ENCODE assay signal across 8 cellular contexts in the genomic region with DNA sequence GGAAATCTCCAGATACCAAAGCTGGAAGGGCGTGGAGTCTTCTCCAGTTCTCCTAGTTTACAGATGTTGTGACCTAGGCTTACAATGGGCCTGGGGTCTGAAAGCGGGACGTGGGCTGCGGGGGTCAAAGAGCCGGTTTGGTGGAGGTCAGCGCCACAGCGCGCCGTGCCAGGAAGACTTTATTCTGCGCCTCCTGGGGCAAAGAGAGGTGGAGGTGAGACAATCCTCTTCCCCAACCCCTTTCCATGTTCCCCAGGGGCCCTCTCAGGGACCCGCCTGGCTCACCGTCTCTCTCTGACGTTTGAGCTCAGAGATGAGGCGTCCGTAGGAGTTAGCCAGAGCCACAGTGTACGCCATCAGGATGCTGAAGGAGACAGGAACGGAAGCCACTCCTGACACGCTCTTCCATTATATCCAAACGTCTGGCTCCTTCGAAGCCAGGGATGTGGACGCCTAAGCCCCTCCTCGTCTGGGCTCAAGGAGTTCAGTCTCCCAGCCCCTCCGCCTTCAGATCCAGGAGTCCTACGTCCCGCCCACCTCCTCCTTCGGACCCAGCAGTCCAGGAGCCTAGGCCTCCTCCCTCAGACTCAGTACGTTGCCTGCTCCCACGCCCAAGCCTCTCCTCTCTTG. TPM values are rescaled to one million over a fixed set of nuclear protein-coding genes. Genes with fewer than 3 reads are reported as not detected.
DNase-seq lines count a peak whose midpoint lies in the region; ATAC-seq, FAIRE-seq and TF ChIP-seq lines count a peak whose summit lies in the region.

No MANE protein-coding gene starts in this region.

- POLR2A ChIA-PET in WTC11 (lab: Charles Lee): interaction anchor here (1.0 to 2.2 kb wide), 4 partner anchors 11 to 31 kb away, joined by 3 to 10 read pairs (median 4); a partner anchor contains a TSS

- peaks cover 36% of the 10 kb centered on the region for H3K4me1 Mint-ChIP-seq in WTC11

- no peaks in the 10 kb centered on the region for H3K9me2 ChIP-seq in DOHH2 (replicated peaks; ENCODE audit: control insufficient read depth, low read length)
- no peaks in the 10 kb centered on the region for H3K9me2 ChIP-seq in hepatocyte (replicated peaks; ENCODE audit: insufficient read depth)

- H3F3A ChIP-seq in DOHH2 (ENCODE audit: control insufficient read depth, insufficient read depth) (peaks cover 3% of the 10 kb centered on the region; the same call in 1 of the 2 replicates), smooth muscle cell (ENCODE audit: low read depth) (peaks cover 14% of the 10 kb centered on the region)

- TF ChIP-seq CTCF in DOHH2 (IDR thresholded peaks at IDR 0.05; ENCODE audit: low read depth, low read length, poor library complexity, severe bottlenecking) (no peak), WTC11 (IDR thresholded peaks at IDR 0.05) (no peak), hepatocyte (IDR thresholded peaks at IDR 0.05; ENCODE audit: poor library complexity) (no peak), smooth muscle cell (IDR thresholded peaks at IDR 0.05; ENCODE audit: borderline replicate concordance, insufficient read depth, poor library complexity, severe bottlenecking) (no peak)

- H3K27ac Mint-ChIP-seq in WTC11: peak overlapping the region; percentile 99

- H3K9me3 Mint-ChIP-seq in WTC11: no peaks in the 10 kb centered on the region

- H3K9me3 ChIP-seq in DOHH2 (ENCODE audit: control insufficient read depth, insufficient read depth, low read length) (no peaks in the 10 kb centered on the region), hepatocyte (ENCODE audit: low read depth) (no peaks in the 10 kb centered on the region), smooth muscle cell (replicated peaks; ENCODE audit: low read depth) (no peaks in the 10 kb centered on the region)

- CTCF ChIA-PET in WTC11 (lab: Charles Lee): interaction anchor here (1.0 to 1.9 kb wide), 6 partner anchors 24 to 248 kb away, joined by 3 to 6 read pairs (median 4); a partner anchor contains a TSS

- peaks cover 5% of the 10 kb centered on the region for H4K20me1 ChIP-seq in DOHH2 (ENCODE audit: control insufficient read depth, insufficient read depth, low read depth, low read length)
- no peaks in the 10 kb centered on the region for H4K20me1 ChIP-seq in hepatocyte (ENCODE audit: insufficient read depth, poor library complexity, severe bottlenecking)
- H4K20me1 ChIP-seq in smooth muscle cell (ENCODE audit: low read depth): no peaks in the 10 kb centered on the region

- H3K36me3 ChIP-seq in DOHH2 (ENCODE audit: control insufficient read depth, low read length) (peaks cover 23% of the 10 kb centered on the region), hepatocyte (replicated peaks; ENCODE audit: insufficient read depth, low read depth) (no peaks in the 10 kb centered on the region), smooth muscle cell (ENCODE audit: low read depth) (no peaks in the 10 kb centered on the region)

- 5% methylated on average over 28 of the region's 28 CpGs for WGBS in hepatocyte (ENCODE audit: low lambda C conversion rate, missing lambda C conversion rate)
- WGBS in smooth muscle cell (ENCODE audit: low lambda C conversion rate): 3% methylated on average over 23 of the region's 28 CpGs

- peak overlapping the region; percentile 100 for H3K4me3 Mint-ChIP-seq in WTC11

- H3K4me1 ChIP-seq in DOHH2 (ENCODE audit: control insufficient read depth, low read length): peaks cover 34% of the 10 kb centered on the region
- H3K4me1 ChIP-seq in hepatocyte (ENCODE audit: insufficient read depth): peaks cover 20% of the 10 kb centered on the region
- H3K4me1 ChIP-seq in smooth muscle cell (ENCODE audit: low read depth): peaks cover 11% of the 10 kb centered on the region

- ATAC-seq in HG02943 (IDR thresholded peaks at IDR 0.05; ENCODE audit: low read depth, unreplicated experiment) (peak; percentile 1), WTC11 (no peak), GM21717 (IDR thresholded peaks at IDR 0.05; ENCODE audit: unreplicated experiment) (no peak)

- peaks cover 14% of the 10 kb centered on the region for H3K36me3 Mint-ChIP-seq in WTC11

- H3K27me3 Mint-ChIP-seq in WTC11 (ENCODE audit: low read depth): peaks cover 31% of the 10 kb centered on the region

- no peak for DNase-seq in WTC11 (ENCODE audit: low spot score)
- peak; percentile 61 for DNase-seq in hepatocyte (ENCODE audit: low spot score)
- no peak for DNase-seq in smooth muscle cell (lab: John Stamatoyannopoulos, UW; ENCODE audit: unreplicated experiment)
- no peak for DNase-seq in RCC 7860 (ENCODE audit: low spot score)
- no peak for DNase-seq in stimulated activated naive CD4-positive, alpha-beta T cell treated with Interleukin-2 at 50 U/mL for 16 hours (lab: John Stamatoyannopoulos, UW)

- H2AFZ ChIP-seq in hepatocyte (peak overlapping the region; percentile 46), smooth muscle cell (ENCODE audit: low read depth) (peak overlapping the region; percentile 82)

- H3K9ac ChIP-seq in smooth muscle cell (ENCODE audit: low read depth): peak overlapping the region; percentile 91

- H3K4me3 ChIP-seq in DOHH2 (ENCODE audit: low read length): peak overlapping the region; percentile 98
- peak overlapping the region; percentile 20 for H3K4me3 ChIP-seq in hepatocyte
- peak overlapping the region; percentile 61 for H3K4me3 ChIP-seq in smooth muscle cell

- no peaks in the 10 kb centered on the region for H3K27me3 ChIP-seq in DOHH2 (ENCODE audit: control insufficient read depth, low read length)
- no peaks in the 10 kb centered on the region for H3K27me3 ChIP-seq in hepatocyte
- H3K27me3 ChIP-seq in smooth muscle cell (ENCODE audit: low read depth): no peaks in the 10 kb centered on the region

- H3K79me2 ChIP-seq in DOHH2 (ENCODE audit: control insufficient read depth, low read length) (peaks cover 28% of the 10 kb centered on the region), hepatocyte (peaks cover 14% of the 10 kb centered on the region), smooth muscle cell (ENCODE audit: low read depth) (peaks cover 6% of the 10 kb centered on the region)

- FAIRE-seq in RCC 7860 (lab: Jason Lieb, UNC): no peak

- H3K4me2 ChIP-seq in DOHH2 (ENCODE audit: low read length) (peak overlapping the region; percentile 93), hepatocyte (peak overlapping the region; percentile 79), smooth muscle cell (peak overlapping the region; percentile 89)

- H3K27ac ChIP-seq in DOHH2 (ENCODE audit: low read depth, low read length) (peak overlapping the region; percentile 54), hepatocyte (peak overlapping the region; percentile 79), smooth muscle cell (ENCODE audit: low read depth) (peak overlapping the region; percentile 90)

TF ChIP-seq in WTC11, 78 proteins besides CTCF, POLR2A, EP300 and RAD21 (continues in another document):
- TF ChIP-seq, protein P1, sequence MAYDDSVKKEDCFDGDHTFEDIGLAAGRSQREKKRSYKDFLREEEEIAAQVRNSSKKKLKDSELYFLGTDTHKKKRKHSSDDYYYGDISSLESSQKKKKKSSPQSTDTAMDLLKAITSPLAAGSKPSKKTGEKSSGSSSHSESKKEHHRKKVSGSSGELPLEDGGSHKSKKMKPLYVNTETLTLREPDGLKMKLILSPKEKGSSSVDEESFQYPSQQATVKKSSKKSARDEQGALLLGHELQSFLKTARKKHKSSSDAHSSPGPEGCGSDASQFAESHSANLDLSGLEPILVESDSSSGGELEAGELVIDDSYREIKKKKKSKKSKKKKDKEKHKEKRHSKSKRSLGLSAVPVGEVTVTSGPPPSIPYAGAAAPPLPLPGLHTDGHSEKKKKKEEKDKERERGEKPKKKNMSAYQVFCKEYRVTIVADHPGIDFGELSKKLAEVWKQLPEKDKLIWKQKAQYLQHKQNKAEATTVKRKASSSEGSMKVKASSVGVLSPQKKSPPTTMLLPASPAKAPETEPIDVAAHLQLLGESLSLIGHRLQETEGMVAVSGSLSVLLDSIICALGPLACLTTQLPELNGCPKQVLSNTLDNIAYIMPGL (CRISPR knock-in tag; IDR thresholded peaks at IDR 0.05): 0 out of 2 replicates have a peak, but pooled peaks have one; percentile 23
- TF ChIP-seq, protein P2, sequence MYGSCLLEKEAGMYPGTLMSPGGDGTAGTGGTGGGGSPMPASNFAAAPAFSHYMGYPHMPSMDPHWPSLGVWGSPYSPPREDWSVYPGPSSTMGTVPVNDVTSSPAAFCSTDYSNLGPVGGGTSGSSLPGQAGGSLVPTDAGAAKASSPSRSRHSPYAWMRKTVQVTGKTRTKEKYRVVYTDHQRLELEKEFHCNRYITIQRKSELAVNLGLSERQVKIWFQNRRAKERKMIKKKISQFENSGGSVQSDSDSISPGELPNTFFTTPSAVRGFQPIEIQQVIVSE (CRISPR knock-in tag; IDR thresholded peaks at IDR 0.05; ENCODE audit: borderline replicate concordance): no peak

RNA-seq across cellular contexts. Expression of a gene that starts 0.8 kb away (rescaled TPM):
- total RNA-seq in WTC11 (2021) (4.6 to 5.4 TPM (median 4.9 TPM) in 3 replicates), hepatocyte (5.8 and 8.4 TPM in 2 replicates), smooth muscle cell (3.2 and 10.9 TPM in 2 replicates)
- polyA plus RNA-seq in hepatocyte (15.0 and 16.8 TPM in 2 replicates), smooth muscle cell (14.1 and 17.6 TPM in 2 replicates)

RNA-seq across cellular contexts. Expression of a gene that starts 12.7 kb away (rescaled TPM):
- total RNA-seq in WTC11 (2021) (9.3 to 14.7 TPM (median 13.8 TPM) in 3 replicates), hepatocyte (29.4 and 40.3 TPM in 2 replicates), smooth muscle cell (5.9 and 7.3 TPM in 2 replicates)
- polyA plus RNA-seq in hepatocyte (94.4 and 101 TPM in 2 replicates), smooth muscle cell (6.7 and 28.0 TPM in 2 replicates)

RNA-seq across cellular contexts. Expression of a gene that starts 22.7 kb away (rescaled TPM):
- 90.7 to 96.8 TPM (median 93.3 TPM) in 3 replicates for total RNA-seq in WTC11 (2021)
- total RNA-seq in hepatocyte: 11.6 and 12.0 TPM in 2 replicates
- 49.3 and 50.1 TPM in 2 replicates for polyA plus RNA-seq in hepatocyte
- total RNA-seq in smooth muscle cell: 12.4 and 14.1 TPM in 2 replicates
- polyA plus RNA-seq in smooth muscle cell: 31.4 and 37.6 TPM in 2 replicates

RNA-seq across cellular contexts. Expression of a gene that starts 29.1 kb away (rescaled TPM):
- total RNA-seq in WTC11 (2021) (109 to 126 TPM (median 113 TPM) in 3 replicates), hepatocyte (73.8 and 93.5 TPM in 2 replicates), smooth muscle cell (76.8 and 110 TPM in 2 replicates)
- polyA plus RNA-seq in hepatocyte (179 and 199 TPM in 2 replicates), smooth muscle cell (106 and 195 TPM in 2 replicates)

RNA-seq across cellular contexts. Expression of a gene that starts 30.8 kb away (rescaled TPM):
- total RNA-seq in WTC11 (2021) (32.0 to 34.3 TPM (median 32.5 TPM) in 3 replicates), hepatocyte (66.9 and 77.6 TPM in 2 replicates), smooth muscle cell (45.8 and 53.7 TPM in 2 replicates)
- polyA plus RNA-seq in hepatocyte (100.0 and 105 TPM in 2 replicates), smooth muscle cell (79.5 and 91.7 TPM in 2 replicates)

Comparison
In these comparisons a context has a peak if more than half of its experiments do, and no peak if none do; other contexts are left out.
1. H3K4me3 ChIP-seq: peak in every context shown above with its lines; median percentile 98 in DOHH2; 61 in smooth muscle cell; 20 in hepatocyte.